In the genomic region with DNA sequence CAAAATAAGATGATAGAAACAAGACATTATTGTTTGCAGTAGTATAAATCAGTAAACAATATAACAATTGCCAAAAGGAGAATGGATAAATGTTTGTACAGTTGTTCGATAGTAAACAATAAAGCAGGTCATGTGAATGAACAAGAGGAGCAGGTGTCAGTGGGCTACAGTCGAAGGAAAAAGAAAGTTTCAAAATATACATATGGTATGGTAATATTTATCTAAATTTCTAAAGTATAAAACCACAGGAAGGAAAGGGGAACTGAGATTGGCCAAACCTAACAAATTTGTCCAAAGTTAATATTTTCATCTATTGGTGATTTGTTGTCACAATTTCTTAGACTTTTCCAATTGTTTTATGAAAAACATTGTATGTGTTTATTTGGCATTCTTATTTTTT, we compare ENCODE assay signal across 16 cellular contexts.
DNase-seq lines count a peak whose midpoint lies in the region; ATAC-seq lines count a peak whose summit lies in the region.
"Had no signal": no experiment of that assay in that cellular context is flagged by ENCODE, and none has a peak within 500 bp of the region (broad histone marks: within the 10 kb centered on the region; RNA-seq: fewer than 3 reads in every experiment).

No MANE protein-coding gene starts in this region.

- ATAC-seq in GM18907 (IDR thresholded peaks at IDR 0.05; ENCODE audit: unreplicated experiment) (peak; percentile 59), HG02678 (IDR thresholded peaks at IDR 0.05; ENCODE audit: unreplicated experiment) (no peak)

- DNase-seq in DMS53 (lab: John Stamatoyannopoulos, UW) = peak; percentile 38
- DNase-seq in DMS53 treated with DMSO at 0.1 percent for 48 hours (lab: John Stamatoyannopoulos, UW; ENCODE audit: unreplicated experiment) = peak; percentile 8
- peak; percentile 20 for DNase-seq in NCI-H774 (lab: John Stamatoyannopoulos, UW)
- DNase-seq in NCI-H2196 treated with DMSO at 0.1 percent for 48 hours (lab: John Stamatoyannopoulos, UW; ENCODE audit: unreplicated experiment) = no peak
- no peak for DNase-seq in NAMALWA (ENCODE audit: low spot score)
- DNase-seq: C1 segment of cervical spinal cord; Calu3; CD4-positive, alpha-beta memory T cell; COR-L47; DMS79; EL; GF-D8; GOT3; HFFc6 had no signal

Comparison
In these comparisons a context has a peak if more than half of its experiments do, and no peak if none do; other contexts are left out.
1. DNase-seq: peak in DMS53 (single experiment), DMS53 treated with DMSO at 0.1 percent for 48 hours (single experiment) and NCI-H774 (single experiment); none in NCI-H2196 treated with DMSO at 0.1 percent for 48 hours (single experiment) and NAMALWA (single experiment).